In the genomic region with DNA sequence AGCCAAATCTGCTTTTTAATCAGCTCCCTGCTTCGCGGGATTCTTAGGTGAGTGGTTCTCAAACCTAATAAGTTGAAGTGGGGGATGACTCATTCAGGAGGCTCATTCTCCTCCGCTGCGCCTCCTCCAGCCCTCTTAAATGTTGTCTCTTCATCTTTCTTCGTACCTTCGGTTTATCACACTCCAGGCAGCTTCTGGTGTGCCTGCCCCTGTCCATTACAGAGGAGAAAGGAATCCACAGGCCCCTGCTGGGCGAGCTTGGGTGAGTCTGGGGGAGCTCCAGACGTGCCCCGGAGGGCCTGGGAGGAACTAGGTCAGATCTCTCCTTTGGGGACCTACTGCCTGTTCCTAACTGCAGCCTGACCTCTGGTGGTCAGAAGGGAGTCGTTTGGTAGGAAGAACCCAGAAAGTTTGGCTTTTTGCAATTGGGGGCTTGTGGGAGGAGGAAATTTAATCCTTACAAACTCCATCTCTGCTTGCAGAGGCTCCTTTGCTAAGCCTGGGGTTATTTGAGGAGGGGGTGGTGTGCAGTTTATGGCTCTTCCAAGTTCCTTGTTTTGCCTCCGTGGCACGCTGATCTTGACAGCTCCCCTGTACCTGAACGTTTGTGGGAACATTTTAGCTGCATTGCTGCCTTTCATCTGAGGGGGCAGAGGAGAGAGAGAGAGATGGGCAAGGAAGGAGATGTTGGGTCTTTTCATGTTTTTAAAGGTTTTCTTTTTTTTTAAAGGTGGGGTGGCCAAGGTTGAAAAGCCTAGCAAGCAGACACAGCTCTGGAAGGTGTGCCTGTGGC, we compare ENCODE assay signal across 8 cellular contexts.
A peak's percentile ranks its signal among the peaks of the same experiment; 100 is the strongest.
DNase-seq lines count a peak whose midpoint lies in the region; ATAC-seq and FAIRE-seq lines count a peak whose summit lies in the region.

No MANE protein-coding gene starts in this region.

- no peaks in the 10 kb centered on the region; the same call in 1 of the 2 replicates for H3K4me1 ChIP-seq in HAP-1

- peak; percentile 85 for DNase-seq in DMS 273 (lab: John Stamatoyannopoulos, UW; ENCODE audit: unreplicated experiment)
- DNase-seq in HAP-1 (ENCODE audit: low spot score in 2 of 2): peak; percentile 60 to 78
- DNase-seq in NCI-H524 treated with DMSO at 0.1 percent for 48 hours (lab: John Stamatoyannopoulos, UW): peak; percentile 76
- DNase-seq in activated T-cell treated with anti-CD3 and anti-CD28 coated beads, Interleukin-2, amount 50 U/mL, for 48 hours: peak; percentile 59 to 66
- peak; percentile 34 to 64 for DNase-seq in frontal cortex (ENCODE audit: low spot score in 2 of 2)
- DNase-seq in occipital lobe (lab: John Stamatoyannopoulos, UW): peak; percentile 41

- FAIRE-seq in frontal cortex (lab: Jason Lieb, UNC): no peak

- in situ Hi-C loops in HAP-1 (cut with MboI; ENCODE audit: low sequenced_read_pairs): loop anchor here (5.0 to 10.0 kb wide), 2 partner anchors 121 to 489 kb away; partner anchors contain the start of gene FRMD6

- no peaks in the 10 kb centered on the region for H3K36me3 ChIP-seq in HAP-1 (replicated peaks)

- peaks cover 3% of the 10 kb centered on the region; the same call in 1 of the 2 replicates for H3K27me3 ChIP-seq in HAP-1 (ENCODE audit: low read depth)

- H3K4me3 ChIP-seq in HAP-1: no peak overlapping the region

- ATAC-seq in GM21528 (IDR thresholded peaks at IDR 0.05; ENCODE audit: low FRiP score, unreplicated experiment) (no peak), HG02852 (IDR thresholded peaks at IDR 0.05; ENCODE audit: unreplicated experiment) (no peak)

- no peaks in the 10 kb centered on the region for H3K9me3 ChIP-seq in HAP-1
